25 cellular contexts compared by ENCODE assay signal in the genomic region with DNA sequence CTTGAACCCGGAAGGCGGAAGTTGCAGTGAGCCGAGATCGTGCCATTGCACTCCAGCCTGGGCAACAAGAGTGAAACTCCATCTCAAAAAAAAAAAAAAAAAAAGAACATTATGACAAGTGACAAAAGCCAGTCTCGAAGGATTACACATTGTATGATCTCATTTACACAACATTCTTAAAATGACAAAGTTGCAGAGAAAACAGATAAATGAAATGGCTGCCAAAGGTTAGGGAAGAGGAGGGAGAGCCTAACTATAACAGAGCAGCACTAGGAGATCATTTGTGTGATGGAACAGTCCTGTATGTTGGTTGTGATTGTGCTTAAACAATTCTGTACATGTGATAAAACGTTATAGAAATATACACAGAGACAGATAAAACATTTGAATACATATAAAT.
"Had no signal": no experiment of that assay in that cellular context is flagged by ENCODE, and none has a peak within 500 bp of the region (broad histone marks: within the 10 kb centered on the region; RNA-seq: fewer than 3 reads in every experiment).

No MANE protein-coding gene starts in this region.

- H3K27ac ChIP-seq: stomach, suprapubic skin, testis, thoracic aorta, thyroid gland, tibial artery, tibial nerve, transverse colon, upper lobe of left lung, upper lobe of right lung, uterus, vagina had no signal

- H3K27me3 ChIP-seq: testis, thyroid gland, tibial nerve, transverse colon, upper lobe of left lung, upper lobe of right lung, uterus, vagina had no signal

- DNase-seq: stimulated activated CD4-positive, alpha-beta T cell treated with anti-CD3 and anti-CD28 coated beads, Interleukin-2, amount 100 ng/mL, for 48 hours; stimulated activated CD4-positive, alpha-beta T cell treated with anti-CD3 and anti-CD28 coated beads, Interleukin-4, amount 100 ng/mL, for 1 hour; stimulated activated CD4-positive, alpha-beta T cell treated with anti-CD3 and anti-CD28 coated beads, Interleukin-4, amount 100 ng/mL, for 24 hours; stimulated activated CD4-positive, alpha-beta T cell treated with anti-CD3 and anti-CD28 coated beads, Interleukin-4, amount 100 ng/mL, for 4 hours; stimulated activated CD8-positive, alpha-beta memory T cell treated with anti-CD3 and anti-CD28 coated beads, Interleukin-4, amount 100 ng/mL, for 48 hours; stimulated activated naive B cell treated with anti-CD40 and anti-IgM and Interleukin-4, amounts not matched to agents 10 μg/mL and 1 μg/mL and 100 μg/mL, for 72 hours; stimulated activated naive CD4-positive, alpha-beta T cell; stimulated activated naive CD4-positive, alpha-beta T cell treated with Interleukin-2 at 50 U/mL for 16 hours; stimulated activated naive CD8-positive, alpha-beta T cell treated with anti-CD3 and anti-CD28 coated beads, Interleukin-15, amount 100 ng/mL, for 72 hours; stimulated activated naive CD8-positive, alpha-beta T cell treated with anti-CD3 and anti-CD28 coated beads, Interleukin-15, Interleukin-2, amounts not matched to agents 100 U/mL and 50 U/mL, for 24 hours; stomach; substantia nigra; testis; thyroid gland; tibial artery; transverse colon; upper lobe of left lung; upper lobe of right lung; uterus had no signal

- H3K36me3 ChIP-seq: stomach, suprapubic skin, thoracic aorta, thyroid gland, tibial artery, tibial nerve, transverse colon, upper lobe of left lung, upper lobe of right lung, uterus, vagina had no signal

- H3K9me3 ChIP-seq: suprapubic skin, testis, thoracic aorta, thyroid gland, tibial artery, upper lobe of right lung, uterus, vagina had no signal

- H3K4me3 ChIP-seq: stomach, suprapubic skin, testis, thoracic aorta, thyroid gland, tibial artery, tibial nerve, transverse colon, upper lobe of left lung, upper lobe of right lung, uterus, vagina had no signal

- H3K4me1 ChIP-seq: stomach, suprapubic skin, testis, tibial artery, tibial nerve, upper lobe of left lung, upper lobe of right lung, uterus, vagina had no signal

- ATAC-seq: stimulated activated effector memory CD8-positive, alpha-beta T cell treated with anti-CD3 and anti-CD28 coated beads, Interleukin-12 subunit alpha, Interleukin-12 subunit beta, amount 100 ng/mL, for 72 hours; stimulated activated memory B cell treated with anti-CD40 and anti-IgM and Interleukin-4, amounts not matched to agents 10 μg/mL and 1 μg/mL and 100 μg/mL, for 72 hours; stimulated activated naive B cell treated with anti-CD40 and anti-IgM and Interleukin-4, amounts not matched to agents 10 μg/mL and 1 μg/mL and 100 μg/mL, for 72 hours; stimulated activated naive CD8-positive, alpha-beta T cell treated with anti-CD3 and anti-CD28 coated beads, Interleukin-15, amount 100 ng/mL, for 72 hours; stimulated activated naive CD8-positive, alpha-beta T cell treated with anti-CD3 and anti-CD28 coated beads, Interleukin-15, Interleukin-2, amounts not matched to agents 100 U/mL and 50 U/mL, for 24 hours; upper lobe of right lung had no signal
